Comparison of ENCODE assay signal across 12 cellular contexts in the genomic region with DNA sequence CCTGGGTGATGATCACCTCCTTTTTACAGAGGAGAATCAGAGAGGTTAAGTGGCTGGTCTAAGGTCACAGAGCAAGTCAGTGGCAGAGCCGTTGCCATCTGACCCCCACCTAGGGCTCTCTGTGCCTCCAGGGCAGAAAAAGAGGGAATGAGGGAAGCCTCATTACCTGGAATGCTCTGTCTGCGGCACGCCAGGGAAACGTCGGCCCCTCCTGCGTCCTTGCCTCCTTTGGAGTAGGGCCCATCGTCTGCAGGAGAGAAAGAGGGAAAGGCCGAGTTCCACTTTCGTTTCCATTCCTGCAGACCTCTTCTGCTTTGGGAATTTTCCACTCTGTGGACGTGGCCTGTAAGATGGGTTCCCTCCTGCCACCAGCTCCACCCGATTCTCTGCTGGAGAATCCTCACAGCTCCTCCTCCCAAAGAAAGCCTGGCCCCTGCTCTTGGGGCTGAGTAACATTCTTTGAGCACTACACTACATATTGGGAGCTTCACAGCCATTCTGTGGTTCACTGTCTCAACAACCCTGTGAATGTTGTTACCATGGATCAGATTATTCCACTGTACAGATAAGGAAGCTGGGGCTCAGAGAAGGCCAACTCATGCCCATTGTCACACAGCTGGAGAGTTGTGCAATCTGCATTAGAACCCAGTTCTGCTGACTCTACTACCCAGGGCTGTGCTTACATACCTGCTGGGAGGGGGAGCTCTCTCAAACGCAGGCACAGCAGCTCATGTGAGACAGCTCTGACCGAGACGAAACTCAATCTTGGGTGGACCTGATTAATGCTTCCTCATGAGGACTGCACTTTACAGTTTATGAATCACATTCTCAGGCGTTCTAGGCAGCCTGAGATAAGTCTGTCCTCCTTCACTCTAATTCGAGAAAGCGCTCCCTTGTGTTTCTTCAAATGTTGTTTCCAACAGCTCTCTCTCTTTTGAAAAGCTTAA. TPM values are rescaled to one million over a fixed set of nuclear protein-coding genes. Genes with fewer than 3 reads are reported as not detected.
A peak's percentile ranks its signal among the peaks of the same experiment; 100 is the strongest.
DNase-seq lines count a peak whose midpoint lies in the region; ATAC-seq, FAIRE-seq and TF ChIP-seq lines count a peak whose summit lies in the region.
"Had no signal": no experiment of that assay in that cellular context is flagged by ENCODE, and none has a peak within 500 bp of the region (broad histone marks: within the 10 kb centered on the region; RNA-seq: fewer than 3 reads in every experiment).

No MANE protein-coding gene starts in this region.

- DNase-seq in activated CD4-positive, alpha-beta memory T cell treated with anti-CD3 and anti-CD28 coated beads for 36 hours = peak; percentile 29
- no peak for DNase-seq in activated CD4-positive, alpha-beta memory T cell treated with anti-CD3 and anti-CD28 coated beads, Interleukin-2, amount 10 ng/mL, durations not matched to agents 7 days and 5 days
- DNase-seq in astrocyte (ENCODE audit: low read depth) = peak; percentile 36
- DNase-seq in islet precursor cell = peak; percentile 74
- DNase-seq in HuH-7.5 (ENCODE audit: low spot score) = no peak

- H3K9me3 ChIP-seq in astrocyte (ENCODE audit: insufficient read depth, low read depth, low read length) (no peaks in the 10 kb centered on the region), subcutaneous abdominal adipose tissue (ENCODE audit: control insufficient read depth in 5 of 5, low read length in 5 of 5) (no peaks in the 10 kb centered on the region)

- H3K27ac Mint-ChIP-seq in activated CD4-positive, alpha-beta memory T cell treated with anti-CD3 and anti-CD28 coated beads for 36 hours = no peak overlapping the region
- H3K27ac Mint-ChIP-seq in activated CD4-positive, alpha-beta memory T cell treated with anti-CD3 and anti-CD28 coated beads, Interleukin-2, amount 10 ng/mL, durations not matched to agents 7 days and 5 days = no peak overlapping the region
- no peak overlapping the region for H3K27ac Mint-ChIP-seq in astrocyte (ENCODE audit: unreplicated experiment)
- H3K27ac Mint-ChIP-seq: B cell had no signal

- intact Hi-C loops in activated CD4-positive, alpha-beta memory T cell treated with anti-CD3 and anti-CD28 coated beads for 36 hours (cut with micrococcal nuclease) = no loop called here

- H3K4me3 Mint-ChIP-seq in activated CD4-positive, alpha-beta memory T cell treated with anti-CD3 and anti-CD28 coated beads for 36 hours = no peak overlapping the region
- no peak overlapping the region for H3K4me3 Mint-ChIP-seq in activated CD4-positive, alpha-beta memory T cell treated with anti-CD3 and anti-CD28 coated beads, Interleukin-2, amount 10 ng/mL, durations not matched to agents 7 days and 5 days
- no peak overlapping the region for H3K4me3 Mint-ChIP-seq in astrocyte (ENCODE audit: unreplicated experiment)
- H3K4me3 Mint-ChIP-seq: B cell had no signal

- CTCF ChIA-PET in activated CD4-positive, alpha-beta memory T cell treated with anti-CD3 and anti-CD28 coated beads for 36 hours (lab: Charles Lee) = interaction anchor here (1.1 to 1.3 kb wide), 3 partner anchors 15 to 265 kb away, joined by 3 to 5 read pairs (median 5); no protein-coding TSS in a partner anchor
- CTCF ChIA-PET in activated CD4-positive, alpha-beta memory T cell treated with anti-CD3 and anti-CD28 coated beads, Interleukin-2, amount 10 ng/mL, durations not matched to agents 7 days and 5 days (lab: Charles Lee) = interaction anchor here (1.2 kb wide), 1 partner anchor 22 kb away, joined by 3 read pairs; no protein-coding TSS in a partner anchor

- peaks cover 8% of the 10 kb centered on the region for H3K27me3 Mint-ChIP-seq in activated CD4-positive, alpha-beta memory T cell treated with anti-CD3 and anti-CD28 coated beads for 36 hours
- H3K27me3 Mint-ChIP-seq in activated CD4-positive, alpha-beta memory T cell treated with anti-CD3 and anti-CD28 coated beads, Interleukin-2, amount 10 ng/mL, durations not matched to agents 7 days and 5 days = peaks cover 19% of the 10 kb centered on the region
- peaks cover 11% of the 10 kb centered on the region for H3K27me3 Mint-ChIP-seq in astrocyte (ENCODE audit: low read depth, unreplicated experiment)

- no peak overlapping the region for H3K4me3 ChIP-seq in astrocyte (ENCODE audit: insufficient read depth, low read depth, low read length)
- peak overlapping the region; percentile 12 to 46 (median 27) for H3K4me3 ChIP-seq in subcutaneous abdominal adipose tissue (ENCODE audit: low read depth in 1 of 5, low read length in 5 of 5)

- no peak overlapping the region for H3K9ac ChIP-seq in astrocyte (ENCODE audit: low read length)
- H3K9ac ChIP-seq in subcutaneous abdominal adipose tissue (ENCODE audit: low read length in 5 of 5) = no peak overlapping the region

- TF ChIP-seq CTCF in astrocyte (IDR thresholded peaks at IDR 0.05; ENCODE audit: insufficient read depth, low read depth, low read length) = no peak

- H4K20me1 ChIP-seq in astrocyte (ENCODE audit: insufficient read depth, low read length) = no peaks in the 10 kb centered on the region

- H3K36me3 Mint-ChIP-seq in activated CD4-positive, alpha-beta memory T cell treated with anti-CD3 and anti-CD28 coated beads for 36 hours = no peaks in the 10 kb centered on the region
- H3K36me3 Mint-ChIP-seq in activated CD4-positive, alpha-beta memory T cell treated with anti-CD3 and anti-CD28 coated beads, Interleukin-2, amount 10 ng/mL, durations not matched to agents 7 days and 5 days (ENCODE audit: low read depth) = no peaks in the 10 kb centered on the region
- no peaks in the 10 kb centered on the region for H3K36me3 Mint-ChIP-seq in astrocyte (ENCODE audit: low read depth, unreplicated experiment)

- H3K27ac ChIP-seq in astrocyte (ENCODE audit: low read depth, low read length) (no peak overlapping the region), subcutaneous abdominal adipose tissue (ENCODE audit: low read depth, low read length) (no peak overlapping the region)

- POLR2A ChIA-PET in activated CD4-positive, alpha-beta memory T cell treated with anti-CD3 and anti-CD28 coated beads for 36 hours (lab: Charles Lee) = no interaction called here
- POLR2A ChIA-PET in activated CD4-positive, alpha-beta memory T cell treated with anti-CD3 and anti-CD28 coated beads, Interleukin-2, amount 10 ng/mL, durations not matched to agents 7 days and 5 days (lab: Charles Lee) = no interaction called here

- H3K4me1 Mint-ChIP-seq in activated CD4-positive, alpha-beta memory T cell treated with anti-CD3 and anti-CD28 coated beads for 36 hours (ENCODE audit: low read depth) = peaks cover 3% of the 10 kb centered on the region
- no peaks in the 10 kb centered on the region for H3K4me1 Mint-ChIP-seq in activated CD4-positive, alpha-beta memory T cell treated with anti-CD3 and anti-CD28 coated beads, Interleukin-2, amount 10 ng/mL, durations not matched to agents 7 days and 5 days
- peaks cover 14% of the 10 kb centered on the region for H3K4me1 Mint-ChIP-seq in astrocyte (ENCODE audit: low read depth, unreplicated experiment)
- H3K4me1 Mint-ChIP-seq: B cell had no signal

- H3K27me3 ChIP-seq in astrocyte (ENCODE audit: insufficient read depth, low read length) (peaks cover 14% of the 10 kb centered on the region), subcutaneous abdominal adipose tissue (ENCODE audit: control insufficient read depth in 5 of 5, insufficient read depth in 4 of 5, low read length in 5 of 5) (peaks cover 0 to 23% (median 5%) of the 10 kb centered on the region in 5 donors)

- ATAC-seq in GM18511 (IDR thresholded peaks at IDR 0.05; ENCODE audit: unreplicated experiment) (no peak), GM19463 (IDR thresholded peaks at IDR 0.05; ENCODE audit: unreplicated experiment) (no peak)

- no peak overlapping the region for H3K4me2 ChIP-seq in astrocyte (ENCODE audit: low read length)

- peaks cover 4% of the 10 kb centered on the region for H3K9me3 Mint-ChIP-seq in activated CD4-positive, alpha-beta memory T cell treated with anti-CD3 and anti-CD28 coated beads for 36 hours
- no peaks in the 10 kb centered on the region for H3K9me3 Mint-ChIP-seq in activated CD4-positive, alpha-beta memory T cell treated with anti-CD3 and anti-CD28 coated beads, Interleukin-2, amount 10 ng/mL, durations not matched to agents 7 days and 5 days
- peaks cover 4% of the 10 kb centered on the region for H3K9me3 Mint-ChIP-seq in astrocyte (ENCODE audit: unreplicated experiment)

- no peaks in the 10 kb centered on the region for H3K36me3 ChIP-seq in astrocyte (ENCODE audit: insufficient read depth, low read length)
- no peaks in the 10 kb centered on the region for H3K36me3 ChIP-seq in subcutaneous abdominal adipose tissue (ENCODE audit: control insufficient read depth in 5 of 5, insufficient read depth in 5 of 5, low read length in 5 of 5)

- H3K79me2 ChIP-seq in astrocyte (ENCODE audit: insufficient read depth, low read length) = no peaks in the 10 kb centered on the region

- no peak for FAIRE-seq in astrocyte (lab: Jason Lieb, UNC)
- FAIRE-seq: colon, GM12891 had no signal

- H2AFZ ChIP-seq in astrocyte (ENCODE audit: low read depth, low read length) = no peak overlapping the region

- H3K4me1 ChIP-seq in astrocyte (ENCODE audit: insufficient read depth, low read length) = no peaks in the 10 kb centered on the region
- H3K4me1 ChIP-seq in subcutaneous abdominal adipose tissue (ENCODE audit: control insufficient read depth in 5 of 5, insufficient read depth in 5 of 5, low read length in 5 of 5) = peaks cover 0 to 16% (median 4%) of the 10 kb centered on the region in 5 donors

RNA-seq across cellular contexts. Expression of a gene that starts 14.2 kb away (rescaled TPM):
- not detected for total RNA-seq in activated CD4-positive, alpha-beta memory T cell treated with anti-CD3 and anti-CD28 coated beads for 36 hours
- under 1 TPM; 0.08 to 0.35 TPM for total RNA-seq in activated CD4-positive, alpha-beta memory T cell treated with anti-CD3 and anti-CD28 coated beads, Interleukin-2, amount 10 ng/mL, durations not matched to agents 7 days and 5 days
- total RNA-seq in astrocyte = 3.1 and 3.3 TPM in 2 replicates
- total RNA-seq: activated CD8-positive, alpha-beta memory T cell treated with anti-CD3 and anti-CD28 coated beads for 36 hours; B cell had no signal

Comparison
In these comparisons a context has a peak if more than half of its experiments do, and no peak if none do; other contexts are left out.
1. DNase-seq: peak in activated CD4-positive, alpha-beta memory T cell treated with anti-CD3 and anti-CD28 coated beads for 36 hours (single experiment), astrocyte (single experiment) and islet precursor cell (single experiment); none in activated CD4-positive, alpha-beta memory T cell treated with anti-CD3 and anti-CD28 coated beads, Interleukin-2, amount 10 ng/mL, durations not matched to agents 7 days and 5 days (single experiment) and HuH-7.5 (single experiment).